1 cellular context compared by ENCODE assay signal in the genomic region with DNA sequence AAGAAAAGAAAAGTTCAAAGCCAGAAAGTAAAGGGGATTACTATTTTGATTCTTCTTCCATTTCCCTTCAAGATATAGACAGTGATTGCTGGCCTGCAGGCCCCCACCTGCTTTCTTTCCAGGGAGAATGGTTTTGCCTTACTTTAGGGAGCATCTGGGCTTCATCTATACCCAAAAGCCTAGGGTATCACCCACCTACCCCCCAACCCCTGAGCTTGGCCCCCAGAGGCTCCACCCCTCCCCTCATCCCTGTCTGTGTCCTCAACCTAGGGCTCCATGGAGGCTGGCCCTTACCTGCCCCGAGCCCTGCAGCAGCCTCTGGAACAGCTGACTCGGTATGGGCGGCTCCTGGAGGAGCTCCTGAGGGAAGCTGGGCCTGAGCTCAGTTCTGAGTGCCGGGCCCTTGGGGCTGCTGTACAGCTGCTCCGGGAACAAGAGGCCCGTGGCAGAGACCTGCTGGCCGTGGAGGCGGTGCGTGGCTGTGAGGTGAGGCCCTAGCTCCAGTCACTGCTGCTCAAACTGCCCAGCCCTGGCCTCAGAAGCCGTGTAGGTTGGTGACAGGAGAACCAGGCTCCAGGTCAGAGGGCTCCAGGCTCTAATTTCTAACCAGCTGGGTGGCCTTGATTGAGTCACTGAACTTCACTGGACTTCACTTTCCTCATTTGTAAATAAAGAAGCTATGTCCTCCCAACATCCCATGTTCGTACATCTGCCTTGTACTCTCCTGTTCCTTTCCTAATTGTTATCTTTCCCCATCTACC.
TF ChIP-seq lines count a peak whose summit lies in the region.

No MANE protein-coding gene starts in this region.

TF ChIP-seq in HepG2, 621 proteins besides CTCF, POLR2A, EP300 and RAD21:
- TF ChIP-seq, protein P1, sequence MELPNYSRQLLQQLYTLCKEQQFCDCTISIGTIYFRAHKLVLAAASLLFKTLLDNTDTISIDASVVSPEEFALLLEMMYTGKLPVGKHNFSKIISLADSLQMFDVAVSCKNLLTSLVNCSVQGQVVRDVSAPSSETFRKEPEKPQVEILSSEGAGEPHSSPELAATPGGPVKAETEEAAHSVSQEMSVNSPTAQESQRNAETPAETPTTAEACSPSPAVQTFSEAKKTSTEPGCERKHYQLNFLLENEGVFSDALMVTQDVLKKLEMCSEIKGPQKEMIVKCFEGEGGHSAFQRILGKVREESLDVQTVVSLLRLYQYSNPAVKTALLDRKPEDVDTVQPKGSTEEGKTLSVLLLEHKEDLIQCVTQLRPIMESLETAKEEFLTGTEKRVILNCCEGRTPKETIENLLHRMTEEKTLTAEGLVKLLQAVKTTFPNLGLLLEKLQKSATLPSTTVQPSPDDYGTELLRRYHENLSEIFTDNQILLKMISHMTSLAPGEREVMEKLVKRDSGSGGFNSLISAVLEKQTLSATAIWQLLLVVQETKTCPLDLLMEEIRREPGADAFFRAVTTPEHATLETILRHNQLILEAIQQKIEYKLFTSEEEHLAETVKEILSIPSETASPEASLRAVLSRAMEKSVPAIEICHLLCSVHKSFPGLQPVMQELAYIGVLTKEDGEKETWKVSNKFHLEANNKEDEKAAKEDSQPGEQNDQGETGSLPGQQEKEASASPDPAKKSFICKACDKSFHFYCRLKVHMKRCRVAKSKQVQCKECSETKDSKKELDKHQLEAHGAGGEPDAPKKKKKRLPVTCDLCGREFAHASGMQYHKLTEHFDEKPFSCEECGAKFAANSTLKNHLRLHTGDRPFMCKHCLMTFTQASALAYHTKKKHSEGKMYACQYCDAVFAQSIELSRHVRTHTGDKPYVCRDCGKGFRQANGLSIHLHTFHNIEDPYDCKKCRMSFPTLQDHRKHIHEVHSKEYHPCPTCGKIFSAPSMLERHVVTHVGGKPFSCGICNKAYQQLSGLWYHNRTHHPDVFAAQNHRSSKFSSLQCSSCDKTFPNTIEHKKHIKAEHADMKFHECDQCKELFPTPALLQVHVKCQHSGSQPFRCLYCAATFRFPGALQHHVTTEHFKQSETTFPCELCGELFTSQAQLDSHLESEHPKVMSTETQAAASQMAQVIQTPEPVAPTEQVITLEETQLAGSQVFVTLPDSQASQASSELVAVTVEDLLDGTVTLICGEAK (IDR thresholded peaks at IDR 0.05), result no peak
- TF ChIP-seq, protein P1 (CRISPR knock-in tag; IDR thresholded peaks at IDR 0.05), result 0 out of 2 replicates have a peak, but pooled peaks have one; percentile 13
- TF ChIP-seq MTF1 (CRISPR knock-in tag; IDR thresholded peaks at IDR 0.05), result no peak
- peak; percentile 73 for TF ChIP-seq AGO2 (optimal IDR thresholded peaks at IDR 0.05; ENCODE audit: low read depth, low read length)
- peak; percentile 45; the same call in 1 of the 2 replicates for TF ChIP-seq RBFOX2 (IDR thresholded peaks at IDR 0.05; ENCODE audit: low read depth, low read length)
- TF ChIP-seq ZZZ3 (CRISPR knock-in tag; IDR thresholded peaks at IDR 0.05; ENCODE audit: borderline replicate concordance), result no peak
- TF ChIP-seq HNRNPLL (IDR thresholded peaks at IDR 0.05; ENCODE audit: low read depth, low read length, poor library complexity, severe bottlenecking), result peak; percentile 15
- TF ChIP-seq, protein P2, sequence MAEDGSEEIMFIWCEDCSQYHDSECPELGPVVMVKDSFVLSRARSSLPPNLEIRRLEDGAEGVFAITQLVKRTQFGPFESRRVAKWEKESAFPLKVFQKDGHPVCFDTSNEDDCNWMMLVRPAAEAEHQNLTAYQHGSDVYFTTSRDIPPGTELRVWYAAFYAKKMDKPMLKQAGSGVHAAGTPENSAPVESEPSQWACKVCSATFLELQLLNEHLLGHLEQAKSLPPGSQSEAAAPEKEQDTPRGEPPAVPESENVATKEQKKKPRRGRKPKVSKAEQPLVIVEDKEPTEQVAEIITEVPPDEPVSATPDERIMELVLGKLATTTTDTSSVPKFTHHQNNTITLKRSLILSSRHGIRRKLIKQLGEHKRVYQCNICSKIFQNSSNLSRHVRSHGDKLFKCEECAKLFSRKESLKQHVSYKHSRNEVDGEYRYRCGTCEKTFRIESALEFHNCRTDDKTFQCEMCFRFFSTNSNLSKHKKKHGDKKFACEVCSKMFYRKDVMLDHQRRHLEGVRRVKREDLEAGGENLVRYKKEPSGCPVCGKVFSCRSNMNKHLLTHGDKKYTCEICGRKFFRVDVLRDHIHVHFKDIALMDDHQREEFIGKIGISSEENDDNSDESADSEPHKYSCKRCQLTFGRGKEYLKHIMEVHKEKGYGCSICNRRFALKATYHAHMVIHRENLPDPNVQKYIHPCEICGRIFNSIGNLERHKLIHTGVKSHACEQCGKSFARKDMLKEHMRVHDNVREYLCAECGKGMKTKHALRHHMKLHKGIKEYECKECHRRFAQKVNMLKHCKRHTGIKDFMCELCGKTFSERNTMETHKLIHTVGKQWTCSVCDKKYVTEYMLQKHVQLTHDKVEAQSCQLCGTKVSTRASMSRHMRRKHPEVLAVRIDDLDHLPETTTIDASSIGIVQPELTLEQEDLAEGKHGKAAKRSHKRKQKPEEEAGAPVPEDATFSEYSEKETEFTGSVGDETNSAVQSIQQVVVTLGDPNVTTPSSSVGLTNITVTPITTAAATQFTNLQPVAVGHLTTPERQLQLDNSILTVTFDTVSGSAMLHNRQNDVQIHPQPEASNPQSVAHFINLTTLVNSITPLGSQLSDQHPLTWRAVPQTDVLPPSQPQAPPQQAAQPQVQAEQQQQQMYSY (CRISPR knock-in tag; IDR thresholded peaks at IDR 0.05), result peak; percentile 76; the same call in 1 of the 2 replicates
- TF ChIP-seq ZNF138 (CRISPR knock-in tag; IDR thresholded peaks at IDR 0.05; ENCODE audit: low read depth), result no peak
- 0 out of 2 replicates have a peak, but pooled peaks have one; percentile 27 for TF ChIP-seq ZNF788 (CRISPR knock-in tag; IDR thresholded peaks at IDR 0.05; ENCODE audit: borderline replicate concordance)
